ENCODE assay signal across 1 cellular context in genomic region chr15:89781891-89782618, GRCh38.
TF ChIP-seq lines count a peak whose summit lies in the region.

No MANE protein-coding gene starts in this region.

TF ChIP-seq in HepG2, 621 proteins besides CTCF, POLR2A, EP300 and RAD21 (continues in another document):
- TF ChIP-seq ZNF687 (CRISPR knock-in tag; IDR thresholded peaks at IDR 0.05) (peak; percentile 74), PATZ1 (CRISPR knock-in tag; IDR thresholded peaks at IDR 0.05) (0 out of 2 replicates have a peak, but pooled peaks have one; percentile 38), MAFF (IDR thresholded peaks at IDR 0.05; ENCODE audit: low read depth, low read length) (peak; percentile 59), LCORL (IDR thresholded peaks at IDR 0.05) (no peak), LCORL (CRISPR knock-in tag; IDR thresholded peaks at IDR 0.05) (peak; percentile 29; the same call in 1 of the 2 replicates), NR2F6 (IDR thresholded peaks at IDR 0.05) (peak; percentile 33), NR2F6 (CRISPR knock-in tag; IDR thresholded peaks at IDR 0.05) (peak; percentile 70), YY1 (IDR thresholded peaks at IDR 0.05; ENCODE audit: insufficient read depth, insufficient replicate concordance, low read depth, low read length) (peak; percentile 61), SALL1 (CRISPR knock-in tag; IDR thresholded peaks at IDR 0.05) (peak; percentile 70; the same call in 1 of the 2 replicates), KLF12 (CRISPR knock-in tag; IDR thresholded peaks at IDR 0.05; ENCODE audit: borderline replicate concordance) (no peak), BRF2 (CRISPR knock-in tag; IDR thresholded peaks at IDR 0.05) (no peak), MIER2 (CRISPR knock-in tag; IDR thresholded peaks at IDR 0.05) (no peak), MAFK (conservative IDR thresholded peaks at IDR 0.05 in 1 of 2, IDR thresholded peaks at IDR 0.05 in 1 of 2; ENCODE audit: low read length in 2 of 2) (peak; percentile 63 to 78), ZNF331 (CRISPR knock-in tag; IDR thresholded peaks at IDR 0.05) (peak; percentile 61; the same call in 1 of the 2 replicates), NFIC (IDR thresholded peaks at IDR 0.05; ENCODE audit: low read length) (no peak), SUZ12 (IDR thresholded peaks at IDR 0.05; ENCODE audit: low read depth, low read length) (no peak), REPIN1 (CRISPR knock-in tag; IDR thresholded peaks at IDR 0.05; ENCODE audit: borderline replicate concordance, low read depth) (no peak), PAXIP1 (CRISPR knock-in tag; conservative IDR thresholded peaks at IDR 0.05) (peak; percentile 31; the same call in 1 of the 2 replicates), BCL3 (CRISPR knock-in tag; IDR thresholded peaks at IDR 0.05) (no peak), PHF8 (CRISPR knock-in tag; IDR thresholded peaks at IDR 0.05) (no peak), MAFG (CRISPR knock-in tag; IDR thresholded peaks at IDR 0.05) (peak; percentile 73), HOXA3 (CRISPR knock-in tag; IDR thresholded peaks at IDR 0.05) (peak; percentile 30; the same call in 1 of the 2 replicates), ZFP62 (CRISPR knock-in tag; IDR thresholded peaks at IDR 0.05) (no peak), NPAS2 (CRISPR knock-in tag; IDR thresholded peaks at IDR 0.05; ENCODE audit: borderline replicate concordance) (no peak), CEBPG (CRISPR knock-in tag; IDR thresholded peaks at IDR 0.05) (no peak), IRF2 (CRISPR knock-in tag; IDR thresholded peaks at IDR 0.05) (no peak)
- TF ChIP-seq, protein P1, sequence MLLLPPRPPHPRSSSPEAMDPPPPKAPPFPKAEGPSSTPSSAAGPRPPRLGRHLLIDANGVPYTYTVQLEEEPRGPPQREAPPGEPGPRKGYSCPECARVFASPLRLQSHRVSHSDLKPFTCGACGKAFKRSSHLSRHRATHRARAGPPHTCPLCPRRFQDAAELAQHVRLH (CRISPR knock-in tag; IDR thresholded peaks at IDR 0.05; ENCODE audit: borderline replicate concordance, low read depth), result peak; percentile 40; the same call in 1 of the 2 replicates
- TF ChIP-seq, protein P2, sequence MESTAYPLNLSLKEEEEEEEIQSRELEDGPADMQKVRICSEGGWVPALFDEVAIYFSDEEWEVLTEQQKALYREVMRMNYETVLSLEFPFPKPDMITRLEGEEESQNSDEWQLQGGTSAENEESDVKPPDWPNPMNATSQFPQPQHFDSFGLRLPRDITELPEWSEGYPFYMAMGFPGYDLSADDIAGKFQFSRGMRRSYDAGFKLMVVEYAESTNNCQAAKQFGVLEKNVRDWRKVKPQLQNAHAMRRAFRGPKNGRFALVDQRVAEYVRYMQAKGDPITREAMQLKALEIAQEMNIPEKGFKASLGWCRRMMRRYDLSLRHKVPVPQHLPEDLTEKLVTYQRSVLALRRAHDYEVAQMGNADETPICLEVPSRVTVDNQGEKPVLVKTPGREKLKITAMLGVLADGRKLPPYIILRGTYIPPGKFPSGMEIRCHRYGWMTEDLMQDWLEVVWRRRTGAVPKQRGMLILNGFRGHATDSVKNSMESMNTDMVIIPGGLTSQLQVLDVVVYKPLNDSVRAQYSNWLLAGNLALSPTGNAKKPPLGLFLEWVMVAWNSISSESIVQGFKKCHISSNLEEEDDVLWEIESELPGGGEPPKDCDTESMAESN (CRISPR knock-in tag; conservative IDR thresholded peaks at IDR 0.05), result 0 out of 2 replicates have a peak, but pooled peaks have one; percentile 26
- TF ChIP-seq, protein P3, sequence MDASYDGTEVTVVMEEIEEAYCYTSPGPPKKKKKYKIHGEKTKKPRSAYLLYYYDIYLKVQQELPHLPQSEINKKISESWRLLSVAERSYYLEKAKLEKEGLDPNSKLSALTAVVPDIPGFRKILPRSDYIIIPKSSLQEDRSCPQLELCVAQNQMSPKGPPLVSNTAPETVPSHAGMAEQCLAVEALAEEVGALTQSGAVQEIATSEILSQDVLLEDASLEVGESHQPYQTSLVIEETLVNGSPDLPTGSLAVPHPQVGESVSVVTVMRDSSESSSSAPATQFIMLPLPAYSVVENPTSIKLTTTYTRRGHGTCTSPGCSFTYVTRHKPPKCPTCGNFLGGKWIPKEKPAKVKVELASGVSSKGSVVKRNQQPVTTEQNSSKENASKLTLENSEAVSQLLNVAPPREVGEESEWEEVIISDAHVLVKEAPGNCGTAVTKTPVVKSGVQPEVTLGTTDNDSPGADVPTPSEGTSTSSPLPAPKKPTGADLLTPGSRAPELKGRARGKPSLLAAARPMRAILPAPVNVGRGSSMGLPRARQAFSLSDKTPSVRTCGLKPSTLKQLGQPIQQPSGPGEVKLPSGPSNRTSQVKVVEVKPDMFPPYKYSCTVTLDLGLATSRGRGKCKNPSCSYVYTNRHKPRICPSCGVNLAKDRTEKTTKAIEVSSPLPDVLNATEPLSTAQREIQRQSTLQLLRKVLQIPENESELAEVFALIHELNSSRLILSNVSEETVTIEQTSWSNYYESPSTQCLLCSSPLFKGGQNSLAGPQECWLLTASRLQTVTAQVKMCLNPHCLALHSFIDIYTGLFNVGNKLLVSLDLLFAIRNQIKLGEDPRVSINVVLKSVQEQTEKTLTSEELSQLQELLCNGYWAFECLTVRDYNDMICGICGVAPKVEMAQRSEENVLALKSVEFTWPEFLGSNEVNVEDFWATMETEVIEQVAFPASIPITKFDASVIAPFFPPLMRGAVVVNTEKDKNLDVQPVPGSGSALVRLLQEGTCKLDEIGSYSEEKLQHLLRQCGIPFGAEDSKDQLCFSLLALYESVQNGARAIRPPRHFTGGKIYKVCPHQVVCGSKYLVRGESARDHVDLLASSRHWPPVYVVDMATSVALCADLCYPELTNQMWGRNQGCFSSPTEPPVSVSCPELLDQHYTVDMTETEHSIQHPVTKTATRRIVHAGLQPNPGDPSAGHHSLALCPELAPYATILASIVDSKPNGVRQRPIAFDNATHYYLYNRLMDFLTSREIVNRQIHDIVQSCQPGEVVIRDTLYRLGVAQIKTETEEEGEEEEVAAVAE (CRISPR knock-in tag; IDR thresholded peaks at IDR 0.05; ENCODE audit: borderline replicate concordance), result no peak
- TF ChIP-seq, protein P4, sequence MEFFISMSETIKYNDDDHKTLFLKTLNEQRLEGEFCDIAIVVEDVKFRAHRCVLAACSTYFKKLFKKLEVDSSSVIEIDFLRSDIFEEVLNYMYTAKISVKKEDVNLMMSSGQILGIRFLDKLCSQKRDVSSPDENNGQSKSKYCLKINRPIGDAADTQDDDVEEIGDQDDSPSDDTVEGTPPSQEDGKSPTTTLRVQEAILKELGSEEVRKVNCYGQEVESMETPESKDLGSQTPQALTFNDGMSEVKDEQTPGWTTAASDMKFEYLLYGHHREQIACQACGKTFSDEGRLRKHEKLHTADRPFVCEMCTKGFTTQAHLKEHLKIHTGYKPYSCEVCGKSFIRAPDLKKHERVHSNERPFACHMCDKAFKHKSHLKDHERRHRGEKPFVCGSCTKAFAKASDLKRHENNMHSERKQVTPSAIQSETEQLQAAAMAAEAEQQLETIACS (CRISPR knock-in tag; IDR thresholded peaks at IDR 0.05), result no peak
- TF ChIP-seq, protein P5, sequence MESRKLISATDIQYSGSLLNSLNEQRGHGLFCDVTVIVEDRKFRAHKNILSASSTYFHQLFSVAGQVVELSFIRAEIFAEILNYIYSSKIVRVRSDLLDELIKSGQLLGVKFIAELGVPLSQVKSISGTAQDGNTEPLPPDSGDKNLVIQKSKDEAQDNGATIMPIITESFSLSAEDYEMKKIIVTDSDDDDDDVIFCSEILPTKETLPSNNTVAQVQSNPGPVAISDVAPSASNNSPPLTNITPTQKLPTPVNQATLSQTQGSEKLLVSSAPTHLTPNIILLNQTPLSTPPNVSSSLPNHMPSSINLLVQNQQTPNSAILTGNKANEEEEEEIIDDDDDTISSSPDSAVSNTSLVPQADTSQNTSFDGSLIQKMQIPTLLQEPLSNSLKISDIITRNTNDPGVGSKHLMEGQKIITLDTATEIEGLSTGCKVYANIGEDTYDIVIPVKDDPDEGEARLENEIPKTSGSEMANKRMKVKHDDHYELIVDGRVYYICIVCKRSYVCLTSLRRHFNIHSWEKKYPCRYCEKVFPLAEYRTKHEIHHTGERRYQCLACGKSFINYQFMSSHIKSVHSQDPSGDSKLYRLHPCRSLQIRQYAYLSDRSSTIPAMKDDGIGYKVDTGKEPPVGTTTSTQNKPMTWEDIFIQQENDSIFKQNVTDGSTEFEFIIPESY (CRISPR knock-in tag; IDR thresholded peaks at IDR 0.05), result 0 out of 2 replicates have a peak, but pooled peaks have one; percentile 22
